In the genomic region with DNA sequence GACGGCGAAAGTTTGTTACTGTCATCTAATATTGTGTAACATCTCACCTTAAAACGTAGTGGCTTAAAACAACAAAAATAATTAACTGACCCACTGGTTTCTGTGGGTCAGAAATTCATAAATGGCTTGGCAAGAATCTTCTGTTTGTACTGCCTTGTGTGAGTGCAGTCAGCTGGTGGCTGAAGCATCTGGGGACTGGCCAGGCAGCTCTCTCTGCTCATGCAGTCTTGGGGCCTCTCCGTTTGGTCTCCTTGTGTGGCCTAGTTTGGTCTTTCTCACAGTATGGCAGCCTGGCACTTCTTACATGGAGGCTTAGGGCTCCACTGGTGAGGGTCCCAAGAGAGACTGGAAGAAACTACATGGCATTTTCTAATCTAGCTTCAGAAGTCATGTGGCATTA, we compare ENCODE assay signal across 1 cellular context.
A peak's percentile ranks its signal among the peaks of the same experiment; 100 is the strongest.
TF ChIP-seq lines count a peak whose summit lies in the region.

No MANE protein-coding gene starts in this region.

TF ChIP-seq in IMR-90, 13 proteins besides CTCF, POLR2A, EP300 and RAD21:
- TF ChIP-seq CEBPB (IDR thresholded peaks at IDR 0.05; ENCODE audit: low read depth, low read length): peak; percentile 21; the same call in 1 of the 2 replicates
- no peak for TF ChIP-seq BHLHE40 (IDR thresholded peaks at IDR 0.05; ENCODE audit: low read depth, low read length)
TF ChIP-seq in IMR-90: peak in this region for 1.
